In the genomic region with DNA sequence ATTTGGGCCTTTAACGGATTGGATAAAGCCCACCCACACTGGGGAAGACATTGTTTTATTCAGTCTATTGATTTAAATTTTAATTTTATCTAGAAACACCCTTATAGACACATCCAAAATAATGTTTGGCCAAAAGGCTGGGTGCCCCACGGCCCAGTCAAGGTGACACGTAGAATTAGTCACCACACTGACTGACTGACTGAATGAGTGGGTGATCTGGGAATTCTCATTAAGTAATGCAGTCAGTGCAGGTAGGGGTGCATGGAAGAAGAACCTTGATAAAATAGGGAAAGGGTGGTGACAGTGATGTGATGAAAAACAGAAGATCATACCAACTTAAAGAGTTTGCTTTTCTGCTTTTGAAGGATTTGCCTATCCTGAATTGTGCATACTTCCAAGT, we compare ENCODE assay signal across 20 cellular contexts.
"Had no signal": no experiment of that assay in that cellular context is flagged by ENCODE, and none has a peak within 500 bp of the region (broad histone marks: within the 10 kb centered on the region; RNA-seq: fewer than 3 reads in every experiment).

No MANE protein-coding gene starts in this region.

- DNase-seq: stimulated activated CD4-positive, alpha-beta T cell treated with anti-CD3 and anti-CD28 coated beads, Interleukin-2, amount 100 ng/mL, for 48 hours; stimulated activated CD4-positive, alpha-beta T cell treated with anti-CD3 and anti-CD28 coated beads, Interleukin-4, amount 100 ng/mL, for 1 hour; stimulated activated CD4-positive, alpha-beta T cell treated with anti-CD3 and anti-CD28 coated beads, Interleukin-4, amount 100 ng/mL, for 24 hours; stimulated activated CD4-positive, alpha-beta T cell treated with anti-CD3 and anti-CD28 coated beads, Interleukin-4, amount 100 ng/mL, for 4 hours; stimulated activated CD8-positive, alpha-beta memory T cell treated with anti-CD3 and anti-CD28 coated beads, Interleukin-4, amount 100 ng/mL, for 48 hours; stimulated activated naive B cell treated with anti-CD40 and anti-IgM and Interleukin-4, amounts not matched to agents 10 μg/mL and 1 μg/mL and 100 μg/mL, for 72 hours; stimulated activated naive CD4-positive, alpha-beta T cell; stimulated activated naive CD4-positive, alpha-beta T cell treated with Interleukin-2 at 50 U/mL for 16 hours; stimulated activated naive CD8-positive, alpha-beta T cell treated with anti-CD3 and anti-CD28 coated beads, Interleukin-15, amount 100 ng/mL, for 72 hours; stimulated activated naive CD8-positive, alpha-beta T cell treated with anti-CD3 and anti-CD28 coated beads, Interleukin-15, Interleukin-2, amounts not matched to agents 100 U/mL and 50 U/mL, for 24 hours; stomach; substantia nigra; testis; thyroid gland; tibial artery; transverse colon; trophoblast cell; upper lobe of left lung; upper lobe of right lung; uterus had no signal
